ENCODE assay signal across 18 cellular contexts in the genomic region with DNA sequence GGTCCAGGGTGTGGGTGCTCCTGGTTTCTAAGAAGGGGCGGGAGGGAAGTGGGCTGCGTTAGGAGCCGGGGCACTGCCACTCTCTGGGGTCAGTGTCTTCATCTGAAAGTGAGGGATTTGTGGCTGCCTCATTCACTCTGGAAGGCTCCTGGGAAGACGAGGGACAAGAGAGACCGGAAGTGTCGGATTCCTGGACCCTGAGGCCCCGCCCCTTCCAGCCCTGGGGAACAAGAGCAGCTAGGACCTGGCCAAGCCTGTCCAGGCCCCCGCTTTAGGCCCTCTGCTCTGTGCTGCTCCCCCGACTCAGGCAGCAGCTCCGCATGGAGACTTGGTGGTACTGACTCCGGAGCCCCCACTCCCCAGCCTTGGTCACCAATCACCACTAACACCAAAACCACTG. TPM values are rescaled to one million over a fixed set of nuclear protein-coding genes. Genes with fewer than 3 reads are reported as not detected.
DNase-seq lines count a peak whose midpoint lies in the region; ATAC-seq and TF ChIP-seq lines count a peak whose summit lies in the region.
"Had no signal": no experiment of that assay in that cellular context is flagged by ENCODE, and none has a peak within 500 bp of the region (broad histone marks: within the 10 kb centered on the region; RNA-seq: fewer than 3 reads in every experiment).

No MANE protein-coding gene starts in this region.

- peaks cover 80% of the 10 kb centered on the region for H3K4me1 Mint-ChIP-seq in nephron progenitor cell

- POLR2A ChIA-PET in RWPE1 (lab: Yijun Ruan, JAX; ENCODE audit: low non-redundant PET) = no interaction called here

- H3K36me3 Mint-ChIP-seq in nephron progenitor cell (ENCODE audit: low read depth) = no peaks in the 10 kb centered on the region
- H3K36me3 Mint-ChIP-seq: CD8-positive, alpha-beta memory T cell; IgD-negative memory B cell had no signal

- TF ChIP-seq CTCF in RWPE1 (conservative IDR thresholded peaks at IDR 0.05; ENCODE audit: low read depth) (no peak), nephron progenitor cell (IDR thresholded peaks at IDR 0.05) (no peak)

- ATAC-seq in left ventricle myocardium superior = no peak
- no peak for ATAC-seq in HG03439 (IDR thresholded peaks at IDR 0.05; ENCODE audit: unreplicated experiment)
- no peak for ATAC-seq in GM18861 (IDR thresholded peaks at IDR 0.05; ENCODE audit: unreplicated experiment)
- ATAC-seq: activated CD4-positive, CD25-positive, alpha-beta regulatory T cell treated with anti-CD3 and anti-CD28 coated beads, Interleukin-2, amount 50 U/mL, for 24 hours had no signal

- H3K27me3 Mint-ChIP-seq in nephron progenitor cell (ENCODE audit: low read depth, poor library complexity) = peaks cover 4% of the 10 kb centered on the region
- H3K27me3 Mint-ChIP-seq: activated CD4-positive, alpha-beta memory T cell treated with anti-CD3 and anti-CD28 coated beads, Interleukin-2, amount 10 ng/mL, durations not matched to agents 7 days and 5 days; CD8-positive, alpha-beta memory T cell had no signal

- CTCF ChIA-PET in RWPE1 (lab: Yijun Ruan, JAX) = interaction anchor here (3.7 kb wide), 1 partner anchor 107 kb away, joined by 44 read pairs; no protein-coding TSS in a partner anchor

- intact Hi-C loops in left ventricle myocardium superior (cut with micrococcal nuclease) = loop anchor here (5.0 to 10.0 kb wide), 2 partner anchors 48 to 101 kb away; a partner anchor contains a TSS

- peak overlapping the region; percentile 88 for H3K27ac ChIP-seq in RWPE1

- H3K27ac Mint-ChIP-seq in nephron progenitor cell = no peak overlapping the region
- H3K27ac Mint-ChIP-seq: activated CD4-positive, alpha-beta memory T cell treated with anti-CD3 and anti-CD28 coated beads, Interleukin-2, amount 10 ng/mL, durations not matched to agents 7 days and 5 days; CD8-positive, alpha-beta memory T cell had no signal

- no peaks in the 10 kb centered on the region for H3K9me3 Mint-ChIP-seq in nephron progenitor cell
- H3K9me3 Mint-ChIP-seq: activated CD4-positive, alpha-beta memory T cell treated with anti-CD3 and anti-CD28 coated beads, Interleukin-2, amount 10 ng/mL, durations not matched to agents 7 days and 5 days; CD8-positive, alpha-beta memory T cell; IgD-negative memory B cell had no signal

- no peak overlapping the region for H3K4me3 Mint-ChIP-seq in nephron progenitor cell
- H3K4me3 Mint-ChIP-seq: activated CD4-positive, alpha-beta memory T cell treated with anti-CD3 and anti-CD28 coated beads, Interleukin-2, amount 10 ng/mL, durations not matched to agents 7 days and 5 days; CD8-positive, alpha-beta memory T cell had no signal

- DNase-seq in ELF-1 (ENCODE audit: low read depth, low spot score) (peak; percentile 77), RWPE1 (ENCODE audit: low spot score) (no peak), left ventricle myocardium superior (peak; percentile 64), nephron progenitor cell (peak; percentile 66), medulla oblongata (ENCODE audit: extremely low spot score) (no peak)
- DNase-seq in stimulated activated CD4-positive, alpha-beta T cell treated with anti-CD3 and anti-CD28 coated beads, Interleukin-2, amount 100 ng/mL, for 48 hours = no peak
- DNase-seq: activated CD4-positive, alpha-beta memory T cell treated with anti-CD3 and anti-CD28 coated beads, Interleukin-2, amount 10 ng/mL, durations not matched to agents 7 days and 5 days; activated naive CD4-positive, alpha-beta T cell; activated T-cell treated with anti-CD3 and anti-CD28 coated beads for 4 hours; CD8-positive, alpha-beta memory T cell; DMS79; retina; stomach; T1000 had no signal

RNA-seq across cellular contexts. Expression of a gene that starts 6.5 kb away (rescaled TPM):
- total RNA-seq in left ventricle myocardium superior = 822 TPM

RNA-seq across cellular contexts. Expression of a gene that starts 36.4 kb away (rescaled TPM):
- total RNA-seq in left ventricle myocardium superior = 28.2 TPM

RNA-seq across cellular contexts. Expression of a gene that starts 48.0 kb away (rescaled TPM):
- total RNA-seq in left ventricle myocardium superior = 132 TPM

RNA-seq across cellular contexts. Expression of a gene that starts 50.8 kb away (rescaled TPM):
- 247 TPM for total RNA-seq in left ventricle myocardium superior
- total RNA-seq: activated CD4-positive, alpha-beta memory T cell treated with anti-CD3 and anti-CD28 coated beads, Interleukin-2, amount 10 ng/mL, durations not matched to agents 7 days and 5 days had no signal

Comparison
In these comparisons a context has a peak if more than half of its experiments do, and no peak if none do; other contexts are left out.
1. DNase-seq: peak in ELF-1 (single experiment), left ventricle myocardium superior (single experiment) and nephron progenitor cell (single experiment); none in RWPE1 (single experiment), stimulated activated CD4-positive, alpha-beta T cell treated with anti-CD3 and anti-CD28 coated beads, Interleukin-2, amount 100 ng/mL, for 48 hours (0 of 2) and medulla oblongata (single experiment).